9 cellular contexts compared by ENCODE assay signal in the genomic region with DNA sequence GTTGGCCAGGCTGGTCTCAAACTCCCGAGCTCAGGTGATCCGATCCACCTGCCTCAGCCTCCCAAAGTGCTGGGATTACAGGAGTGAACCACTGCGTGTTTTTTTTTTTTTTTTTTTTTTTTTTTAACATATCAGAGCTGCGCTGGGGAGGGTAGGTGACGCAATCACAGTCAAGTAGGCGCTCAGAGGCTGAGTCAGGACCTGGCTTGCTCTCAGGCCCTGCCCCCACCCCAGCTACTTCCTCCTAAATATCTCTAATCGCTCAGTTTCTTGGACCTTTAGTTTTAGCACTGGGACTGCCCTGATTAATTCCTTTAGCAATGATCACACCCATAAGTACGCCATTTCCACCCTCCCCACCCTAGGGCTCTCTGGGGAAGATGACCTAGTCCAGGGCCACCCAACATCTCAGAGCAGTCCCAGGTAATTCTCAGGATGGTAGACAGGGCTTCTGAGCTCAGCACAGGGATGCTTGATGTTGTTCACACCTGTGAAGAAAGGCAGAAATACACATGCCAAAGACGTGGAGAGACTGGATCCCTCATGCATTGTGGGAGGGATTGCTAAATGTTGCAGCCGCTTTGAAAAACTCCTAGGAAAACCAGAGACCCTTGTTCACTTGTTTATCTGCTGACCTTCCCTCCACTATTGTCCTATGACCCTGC. TPM values are rescaled to one million over a fixed set of nuclear protein-coding genes. Genes with fewer than 3 reads are reported as not detected.
DNase-seq lines count a peak whose midpoint lies in the region; ATAC-seq and TF ChIP-seq lines count a peak whose summit lies in the region.
"Had no signal": no experiment of that assay in that cellular context is flagged by ENCODE, and none has a peak within 500 bp of the region (broad histone marks: within the 10 kb centered on the region; RNA-seq: fewer than 3 reads in every experiment).

No MANE protein-coding gene starts in this region.

- peaks cover 0 to 3% of the 10 kb centered on the region in 2 donors for H3K27me3 ChIP-seq in mucosa of rectum (ENCODE audit: control insufficient read depth in 2 of 2, insufficient read depth in 2 of 2, low read length in 2 of 2)
- no peaks in the 10 kb centered on the region for H3K27me3 ChIP-seq in transverse colon

- H3K27ac ChIP-seq in mucosa of rectum (ENCODE audit: low read depth in 2 of 2, low read length in 2 of 2) (peak overlapping the region; percentile 83 to 91), transverse colon (peak overlapping the region; percentile 10 to 82 (median 72))

- intact Hi-C loops in transverse colon (cut with DNase I; ENCODE audit: low total_unique reads): no loop called here

- H3K4me3 ChIP-seq in cardiac fibroblast (replicated peaks in 1 of 2; ENCODE audit: low read depth in 2 of 2, low read length in 2 of 2) (no peak overlapping the region), mucosa of rectum (ENCODE audit: low read length in 2 of 2) (no peak overlapping the region), transverse colon (no peak overlapping the region)

- H3K4me1 ChIP-seq in mucosa of rectum (ENCODE audit: control insufficient read depth in 2 of 2, insufficient read depth in 2 of 2, low read length in 2 of 2): peaks cover 0 to 10% of the 10 kb centered on the region in 2 donors
- H3K4me1 ChIP-seq in transverse colon: peaks cover 0 to 8% (median 0%) of the 10 kb centered on the region in 4 donors

- TF ChIP-seq CTCF in cardiac fibroblast (IDR thresholded peaks at IDR 0.05; ENCODE audit: low read depth, low read length) (no peak), transverse colon (IDR thresholded peaks at IDR 0.05) (no peak)

- peak overlapping the region in 1 of 2 donors; percentile 49 for H3K9ac ChIP-seq in mucosa of rectum (ENCODE audit: low read depth in 1 of 2, low read length in 2 of 2)

- TF ChIP-seq EP300 in transverse colon (IDR thresholded peaks at IDR 0.05; ENCODE audit: low read depth): no peak

- H3K36me3 ChIP-seq in mucosa of rectum (ENCODE audit: control insufficient read depth in 2 of 2, insufficient read depth in 2 of 2, low read length in 2 of 2): no peaks in the 10 kb centered on the region
- no peaks in the 10 kb centered on the region for H3K36me3 ChIP-seq in transverse colon

- no peak for TF ChIP-seq POLR2A in transverse colon (IDR thresholded peaks at IDR 0.05)

- H3K9me3 ChIP-seq in mucosa of rectum (ENCODE audit: control insufficient read depth in 2 of 2, low read length in 2 of 2): no peaks in the 10 kb centered on the region
- H3K9me3 ChIP-seq in transverse colon: no peaks in the 10 kb centered on the region

- WGBS in transverse colon (ENCODE audit: low coverage in 1 of 2), 2 donors: 50% methylated on average over 10 of the region's 10 CpGs; no CpG with 5 or more reads in 1 of the 2 donors

- in situ Hi-C loops in transverse colon (cut with MboI; ENCODE audit: low pct_ligation_motif_present in 1 of 4, low pct_unique_long_range_greater_than_20kb in 1 of 4, low sequenced_read_pairs in 3 of 4): no loop called here

- peak; percentile 45 for DNase-seq in HT-29 (ENCODE audit: low spot score)
- DNase-seq in T-helper 22 cell (ENCODE audit: low read depth): peak; percentile 42
- DNase-seq in cardiac fibroblast (ENCODE audit: low read depth in 2 of 2): peak; percentile 87 to 91
- peak; percentile 79 for DNase-seq in transverse colon
- no peak for DNase-seq in NCI-H524 treated with DMSO at 0.1 percent for 48 hours (lab: John Stamatoyannopoulos, UW)

- ATAC-seq in HG03354 (IDR thresholded peaks at IDR 0.05; ENCODE audit: poor library complexity, severe bottlenecking, unreplicated experiment) (no peak), GM18907 (IDR thresholded peaks at IDR 0.05; ENCODE audit: unreplicated experiment) (no peak)
- ATAC-seq: Panc1 had no signal

RNA-seq across cellular contexts. Expression of gene DDX3X, which starts 50.2 kb away (rescaled TPM):
- 100 and 102 TPM in 2 replicates for total RNA-seq in HT-29 (2014; rRNA removed; shearing (Covaris generic))
- total RNA-seq in transverse colon: 100 to 1,000 TPM; 133 to 242 (median 165) TPM
